22 cellular contexts compared by ENCODE assay signal in the genomic region with DNA sequence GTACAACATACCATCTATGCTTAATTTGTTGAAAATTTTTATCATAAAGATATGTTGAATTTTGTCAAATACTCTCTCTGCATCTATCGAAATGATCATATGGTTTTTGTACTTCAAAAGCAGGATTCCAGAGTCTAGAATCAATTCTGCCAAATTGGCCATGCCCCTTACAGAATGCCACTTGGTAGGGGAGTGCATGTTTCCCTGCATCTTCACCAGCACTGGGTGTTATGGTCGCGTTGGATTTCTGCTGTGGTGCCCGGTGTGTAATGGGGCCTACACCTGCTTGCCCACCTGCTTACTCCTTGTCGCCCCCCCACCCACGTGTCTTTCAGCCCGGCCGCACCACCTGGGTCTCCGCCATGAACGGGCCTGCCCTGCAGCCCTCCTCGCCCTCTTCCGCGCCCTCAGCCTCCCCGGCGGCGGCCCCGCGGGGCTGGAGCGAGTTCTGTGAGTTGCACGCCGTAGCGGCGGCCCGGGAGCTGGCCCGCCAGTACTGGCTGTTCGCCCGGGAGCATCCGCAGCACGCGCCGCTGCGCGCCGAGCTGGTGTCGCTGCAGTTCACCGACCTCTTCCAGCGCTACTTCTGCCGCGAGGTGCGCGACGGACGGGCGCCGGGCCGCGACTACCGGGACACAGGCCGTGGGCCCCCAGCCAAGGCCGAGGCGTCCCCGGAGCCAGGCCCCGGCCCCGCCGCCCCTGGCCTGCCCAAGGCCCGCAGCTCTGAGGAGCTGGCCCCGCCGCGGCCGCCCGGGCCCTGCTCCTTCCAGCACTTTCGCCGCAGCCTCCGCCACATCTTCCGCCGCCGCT.
"Had no signal": no experiment of that assay in that cellular context is flagged by ENCODE, and none has a peak within 500 bp of the region (broad histone marks: within the 10 kb centered on the region; RNA-seq: fewer than 3 reads in every experiment).

No MANE protein-coding gene starts in this region.

- H2AFZ ChIP-seq: neural progenitor cell, parathyroid adenoma had no signal

- H3K27ac ChIP-seq: colonic mucosa, foreskin keratinocyte, lower lobe of right lung, neural progenitor cell, parathyroid adenoma, prostate gland, right lobe of liver, thyroid gland had no signal

- H3K4me3 ChIP-seq: colonic mucosa, lower lobe of right lung, neural progenitor cell, prostate gland, right lobe of liver, thyroid gland had no signal

- H3K36me3 ChIP-seq: colonic mucosa, neural progenitor cell had no signal

- H3K4me1 ChIP-seq: foreskin keratinocyte, neural progenitor cell, prostate gland had no signal

- ATAC-seq: foreskin keratinocyte; left lobe of liver; lower lobe of right lung; natural killer cell treated with Interleukin-12 subunit alpha and Interleukin-12 subunit beta and Interleukin-15 and Interleukin-18, amount 100 ng/mL, for 72 hours; right lobe of liver; stimulated activated effector memory CD8-positive, alpha-beta T cell treated with anti-CD3 and anti-CD28 coated beads, Interleukin-12 subunit alpha, Interleukin-12 subunit beta, amount 100 ng/mL, for 72 hours had no signal

- H3K27ac Mint-ChIP-seq: endodermal cell; memory B cell; natural killer cell treated with Interleukin-12 subunit alpha and Interleukin-12 subunit beta and Interleukin-15 and Interleukin-18, amount 100 ng/mL, for 72 hours; neural progenitor cell; type B pancreatic cell had no signal

- H3K4me3 Mint-ChIP-seq: endodermal cell; memory B cell; natural killer cell treated with Interleukin-12 subunit alpha and Interleukin-12 subunit beta and Interleukin-15 and Interleukin-18, amount 100 ng/mL, for 72 hours; neural progenitor cell; stimulated activated effector memory CD8-positive, alpha-beta T cell treated with anti-CD3 and anti-CD28 coated beads, Interleukin-12 subunit alpha, Interleukin-12 subunit beta, amount 100 ng/mL, for 72 hours; type B pancreatic cell had no signal

- H3K36me3 Mint-ChIP-seq: natural killer cell treated with Interleukin-12 subunit alpha and Interleukin-12 subunit beta and Interleukin-15 and Interleukin-18, amount 100 ng/mL, for 72 hours; neural progenitor cell had no signal

- H3K9ac ChIP-seq: neural progenitor cell, parathyroid adenoma had no signal

- H3K4me2 ChIP-seq: neural progenitor cell had no signal

- H3K27me3 ChIP-seq: colonic mucosa, foreskin keratinocyte, neural progenitor cell, right lobe of liver, thyroid gland had no signal

- H3K9me3 ChIP-seq: colonic mucosa, lower lobe of right lung, prostate gland, right lobe of liver, thyroid gland had no signal

- DNase-seq: colonic mucosa; dermis blood vessel endothelial cell; endodermal cell; erythroblast; foreskin keratinocyte; hippocampal formation; kidney glomerular epithelial cell; lower lobe of right lung; midbrain; occipital lobe; right lobe of liver; stimulated activated CD4-positive, alpha-beta T cell treated with anti-CD3 and anti-CD28 coated beads, Interleukin-4, amount 100 ng/mL, for 1 hour; stimulated activated CD8-positive, alpha-beta memory T cell treated with anti-CD3 and anti-CD28 coated beads, Interleukin-4, amount 100 ng/mL, for 48 hours; thyroid gland had no signal

- H3K9me3 Mint-ChIP-seq: endodermal cell; memory B cell; natural killer cell treated with Interleukin-12 subunit alpha and Interleukin-12 subunit beta and Interleukin-15 and Interleukin-18, amount 100 ng/mL, for 72 hours; neural progenitor cell; stimulated activated effector memory CD8-positive, alpha-beta T cell treated with anti-CD3 and anti-CD28 coated beads, Interleukin-12 subunit alpha, Interleukin-12 subunit beta, amount 100 ng/mL, for 72 hours; type B pancreatic cell had no signal

- H3K27me3 Mint-ChIP-seq: memory B cell; natural killer cell treated with Interleukin-12 subunit alpha and Interleukin-12 subunit beta and Interleukin-15 and Interleukin-18, amount 100 ng/mL, for 72 hours had no signal
